In genomic region chr17:75013077-75013391, GRCh38 we compare ENCODE assay signal across 8 cellular contexts. TPM values are rescaled to one million over a fixed set of nuclear protein-coding genes. Genes with fewer than 3 reads are reported as not detected.
DNase-seq lines count a peak whose midpoint lies in the region; ATAC-seq and TF ChIP-seq lines count a peak whose summit lies in the region.

No MANE protein-coding gene starts in this region.

- no peak for ATAC-seq in gastroesophageal sphincter
- no peak for ATAC-seq in HG03045 (IDR thresholded peaks at IDR 0.05; ENCODE audit: unreplicated experiment)

- H3K9me3 ChIP-seq in GM23248 (ENCODE audit: low read depth) (no peaks in the 10 kb centered on the region), gastroesophageal sphincter (no peaks in the 10 kb centered on the region), skeletal muscle tissue (ENCODE audit: control insufficient read depth in 3 of 3, low read length in 3 of 3) (no peaks in the 10 kb centered on the region)

- H3K27me3 ChIP-seq in GM23248 (replicated peaks; ENCODE audit: insufficient read depth) (no peaks in the 10 kb centered on the region), gastroesophageal sphincter (no peaks in the 10 kb centered on the region), skeletal muscle tissue (ENCODE audit: control insufficient read depth in 3 of 3, insufficient read depth in 3 of 3, low read length in 3 of 3) (no peaks in the 10 kb centered on the region)

- H3K4me3 ChIP-seq in GM23248 (peak overlapping the region; percentile 82), gastroesophageal sphincter (peak overlapping the region; percentile 66 to 86), skeletal muscle tissue (ENCODE audit: low read length in 3 of 3) (peak overlapping the region; percentile 94 to 98 (median 96))

- DNase-seq in GM23248 = no peak
- no peak for DNase-seq in UCSD-AML1 (lab: John Stamatoyannopoulos, UW; ENCODE audit: unreplicated experiment)
- DNase-seq in anterior cingulate cortex (lab: John Stamatoyannopoulos, UW) = no peak
- DNase-seq in stimulated activated CD4-positive, alpha-beta T cell treated with anti-CD3 and anti-CD28 coated beads, Interleukin-15, amount 100 ng/mL, for 24 hours = no peak

- H3F3A ChIP-seq in GM23248 (ENCODE audit: insufficient read depth) = peaks cover 24% of the 10 kb centered on the region

- H3K27ac ChIP-seq in GM23248 (peak overlapping the region; percentile 88), VCaP (peak overlapping the region; percentile 99), gastroesophageal sphincter (peak overlapping the region; percentile 85 to 94 (median 92)), skeletal muscle tissue (ENCODE audit: low read depth, low read length) (peak overlapping the region; percentile 89)

- H4K20me1 ChIP-seq in GM23248 (ENCODE audit: insufficient read depth) = no peaks in the 10 kb centered on the region

- TF ChIP-seq CTCF in VCaP (conservative IDR thresholded peaks at IDR 0.05) (no peak), gastroesophageal sphincter (IDR thresholded peaks at IDR 0.05) (no peak)

- H3K4me1 ChIP-seq in GM23248 (ENCODE audit: insufficient read depth) (peaks cover 10% of the 10 kb centered on the region; the same call in 1 of the 2 replicates), gastroesophageal sphincter (peaks cover 0 to 31% (median 17%) of the 10 kb centered on the region in 3 donors), skeletal muscle tissue (ENCODE audit: control insufficient read depth in 3 of 3, insufficient read depth in 3 of 3, low read length in 3 of 3) (peaks cover 20 to 25% (median 24%) of the 10 kb centered on the region in 3 donors)

- H3K79me2 ChIP-seq in GM23248 (ENCODE audit: insufficient read depth) = peaks cover 41% of the 10 kb centered on the region

- H3K36me3 ChIP-seq in GM23248 (ENCODE audit: low read depth) (no peaks in the 10 kb centered on the region), gastroesophageal sphincter (peaks cover 0 to 20% of the 10 kb centered on the region in 2 donors), skeletal muscle tissue (ENCODE audit: control insufficient read depth in 3 of 3, insufficient read depth in 3 of 3, low read length in 3 of 3) (peaks cover 5 to 9% (median 7%) of the 10 kb centered on the region in 3 donors)

- H2AFZ ChIP-seq in GM23248 = peak overlapping the region; percentile 95

- no peak for TF ChIP-seq POLR2A in gastroesophageal sphincter (IDR thresholded peaks at IDR 0.05)

- no peaks in the 10 kb centered on the region for H3K9me2 ChIP-seq in GM23248 (ENCODE audit: insufficient read depth)

- in situ Hi-C loops in GM23248 (cut with MboI) = no loop called here

- peak overlapping the region; percentile 84 for H3K9ac ChIP-seq in GM23248
- H3K9ac ChIP-seq in skeletal muscle tissue (ENCODE audit: low read depth in 1 of 3, low read length in 3 of 3) = peak overlapping the region; percentile 82 to 94 (median 93)

- TF ChIP-seq EP300 in gastroesophageal sphincter (IDR thresholded peaks at IDR 0.05) = no peak

- 2% methylated on average over 10 of the region's 10 CpGs for WGBS in GM23248 (ENCODE audit: low coverage in 1 of 2, low lambda C conversion rate in 2 of 2, missing lambda C conversion rate in 2 of 2), 2 experiments
- WGBS in gastroesophageal sphincter (ENCODE audit: low coverage in 1 of 2), 2 donors = 0 to 4% methylated on average over 5 to 7 of the region's 10 CpGs

- H3K4me2 ChIP-seq in GM23248 (ENCODE audit: unreplicated experiment) = peak overlapping the region; percentile 98

RNA-seq across cellular contexts. Expression of gene MRPL58, which starts 0.6 kb away (rescaled TPM):
- total RNA-seq in GM23248 (2014; rRNA removed; shearing (Covaris generic)) = 35.6 and 52.4 TPM in 2 replicates
- 41.5 TPM in 2 replicates for polyA plus RNA-seq in GM23248 (2016; fragmentation: Nextera tagmentation; extraction: Ambion mirVana)
- total RNA-seq in gastroesophageal sphincter (100 to 1,000 TPM in 1 of 4 donors, 10 to 100 TPM in 3; 36.6 to 112 (median 50.5) TPM), skeletal muscle tissue (20.9 TPM)

RNA-seq across cellular contexts. Expression of gene CDR2L, which starts 25.6 kb away (rescaled TPM):
- total RNA-seq in GM23248 (2014; rRNA removed; shearing (Covaris generic)) = 23.9 and 31.4 TPM in 2 replicates
- 18.0 and 18.4 TPM in 2 replicates for polyA plus RNA-seq in GM23248 (2016; fragmentation: Nextera tagmentation; extraction: Ambion mirVana)
- total RNA-seq in gastroesophageal sphincter (10 to 100 TPM; 11.8 to 35.3 (median 18.1) TPM), skeletal muscle tissue (2.6 TPM)

RNA-seq across cellular contexts. Expression of gene ATP5PD, which starts 33.7 kb away (rescaled TPM):
- total RNA-seq in GM23248 (2014; rRNA removed; shearing (Covaris generic)) = 215 and 287 TPM in 2 replicates
- polyA plus RNA-seq in GM23248 (2016; fragmentation: Nextera tagmentation; extraction: Ambion mirVana) = 511 and 522 TPM in 2 replicates
- total RNA-seq in gastroesophageal sphincter (100 to 1,000 TPM; 213 to 337 (median 307) TPM), skeletal muscle tissue (247 TPM)

RNA-seq across cellular contexts. Expression of gene KCTD2, which starts 34.0 kb away (rescaled TPM):
- total RNA-seq in GM23248 (2014; rRNA removed; shearing (Covaris generic)) = 19.9 and 25.5 TPM in 2 replicates
- polyA plus RNA-seq in GM23248 (2016; fragmentation: Nextera tagmentation; extraction: Ambion mirVana) = 6.5 and 7.7 TPM in 2 replicates
- 10 to 100 TPM; 27.1 to 39.7 (median 28.8) TPM for total RNA-seq in gastroesophageal sphincter
- total RNA-seq in skeletal muscle tissue = 9.4 TPM

RNA-seq across cellular contexts. Expression of gene HID1, which starts 40.5 kb away (rescaled TPM):
- total RNA-seq in GM23248 (2014; rRNA removed; shearing (Covaris generic)) = not detected in 2 replicates
- not detected in 2 replicates for polyA plus RNA-seq in GM23248 (2016; fragmentation: Nextera tagmentation; extraction: Ambion mirVana)
- 10 to 100 TPM in 2 of 4 donors, 1 to 10 TPM in 2; 4.6 to 21.9 (median 10.8) TPM for total RNA-seq in gastroesophageal sphincter
- 3.7 TPM for total RNA-seq in skeletal muscle tissue
